Comparison of ENCODE assay signal across 11 cellular contexts in the genomic region with DNA sequence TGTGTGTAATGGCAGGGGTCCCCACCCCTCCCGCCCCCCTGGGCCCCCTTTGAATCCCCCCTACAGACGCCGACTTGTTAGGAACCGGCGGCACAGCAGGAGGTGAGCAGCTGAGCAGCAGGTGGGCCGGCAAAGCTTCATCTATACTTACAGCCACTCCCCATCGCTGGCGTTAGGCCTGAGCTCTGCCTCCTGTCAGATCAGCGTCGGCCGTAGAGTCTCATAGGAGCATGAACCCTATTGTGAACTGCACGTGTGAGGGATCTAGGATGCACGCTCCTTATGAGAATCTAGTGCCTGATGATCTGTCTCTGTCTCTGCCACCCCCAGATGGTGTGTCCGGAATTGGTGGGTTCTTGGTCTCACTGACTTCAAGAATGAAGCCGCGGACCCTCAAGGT. TPM values are rescaled to one million over a fixed set of nuclear protein-coding genes. Genes with fewer than 3 reads are reported as not detected.
DNase-seq lines count a peak whose midpoint lies in the region; ATAC-seq and TF ChIP-seq lines count a peak whose summit lies in the region.
"Had no signal": no experiment of that assay in that cellular context is flagged by ENCODE, and none has a peak within 500 bp of the region (broad histone marks: within the 10 kb centered on the region; RNA-seq: fewer than 3 reads in every experiment).

No MANE protein-coding gene starts in this region.

- no peaks in the 10 kb centered on the region for H3K36me3 Mint-ChIP-seq in activated CD4-positive, alpha-beta T cell treated with anti-CD3 and anti-CD28 coated beads, Interleukin-2, amount 10 ng/mL, durations not matched to agents 7 days and 5 days (ENCODE audit: low read depth)
- no peaks in the 10 kb centered on the region for H3K36me3 Mint-ChIP-seq in activated naive CD8-positive, alpha-beta T cell treated with anti-CD3 and anti-CD28 coated beads for 36 hours

- no peaks in the 10 kb centered on the region for H3K9me3 Mint-ChIP-seq in activated CD4-positive, alpha-beta T cell treated with anti-CD3 and anti-CD28 coated beads, Interleukin-2, amount 10 ng/mL, durations not matched to agents 7 days and 5 days
- peaks cover 1% of the 10 kb centered on the region for H3K9me3 Mint-ChIP-seq in activated naive CD8-positive, alpha-beta T cell treated with anti-CD3 and anti-CD28 coated beads for 36 hours

- CTCF ChIA-PET in activated CD4-positive, alpha-beta T cell treated with anti-CD3 and anti-CD28 coated beads, Interleukin-2, amount 10 ng/mL, durations not matched to agents 7 days and 5 days (lab: Charles Lee) = no interaction called here

- no peaks in the 10 kb centered on the region for H3K27me3 Mint-ChIP-seq in activated CD4-positive, alpha-beta T cell treated with anti-CD3 and anti-CD28 coated beads, Interleukin-2, amount 10 ng/mL, durations not matched to agents 7 days and 5 days
- H3K27me3 Mint-ChIP-seq in activated naive CD8-positive, alpha-beta T cell treated with anti-CD3 and anti-CD28 coated beads for 36 hours = no peaks in the 10 kb centered on the region

- POLR2A ChIA-PET in activated CD4-positive, alpha-beta T cell treated with anti-CD3 and anti-CD28 coated beads, Interleukin-2, amount 10 ng/mL, durations not matched to agents 7 days and 5 days (lab: Charles Lee) = no interaction called here

- no peak overlapping the region for H3K4me3 ChIP-seq in foreskin fibroblast (ENCODE audit: low read depth in 1 of 2, low read length in 2 of 2)

- H3K27ac Mint-ChIP-seq in activated CD4-positive, alpha-beta T cell treated with anti-CD3 and anti-CD28 coated beads, Interleukin-2, amount 10 ng/mL, durations not matched to agents 7 days and 5 days = peak overlapping the region; percentile 60
- no peak overlapping the region for H3K27ac Mint-ChIP-seq in activated naive CD8-positive, alpha-beta T cell treated with anti-CD3 and anti-CD28 coated beads for 36 hours

- no peak for TF ChIP-seq CTCF in foreskin fibroblast (IDR thresholded peaks at IDR 0.05; ENCODE audit: low read depth, low read length)

- ATAC-seq in stimulated activated naive CD8-positive, alpha-beta T cell treated with anti-CD3 and anti-CD28 coated beads, Interleukin-15, Interleukin-2, amounts not matched to agents 100 U/mL and 50 U/mL, for 24 hours = peak; percentile 55
- ATAC-seq in GM21381 (IDR thresholded peaks at IDR 0.05; ENCODE audit: unreplicated experiment) = no peak
- ATAC-seq in HG02798 (IDR thresholded peaks at IDR 0.05; ENCODE audit: poor library complexity, unreplicated experiment) = no peak

- DNase-seq in activated CD4-positive, alpha-beta T cell treated with anti-CD3 and anti-CD28 coated beads, Interleukin-2, amount 10 ng/mL, durations not matched to agents 7 days and 5 days = no peak
- no peak for DNase-seq in activated CD4-positive, alpha-beta T cell treated with anti-CD3 and anti-CD28 coated beads for 4 hours
- DNase-seq in NCI-H69 (lab: John Stamatoyannopoulos, UW) (peak; percentile 89), foreskin fibroblast (no peak)
- no peak for DNase-seq in activated naive CD8-positive, alpha-beta T cell treated with anti-CD3 and anti-CD28 coated beads for 36 hours
- no peak for DNase-seq in stimulated activated naive CD8-positive, alpha-beta T cell treated with anti-CD3 and anti-CD28 coated beads, Interleukin-15, Interleukin-2, amounts not matched to agents 100 U/mL and 50 U/mL, for 24 hours
- DNase-seq: C1 segment of cervical spinal cord, SIG-M5, substantia nigra had no signal

- no peaks in the 10 kb centered on the region for H3K4me1 Mint-ChIP-seq in activated CD4-positive, alpha-beta T cell treated with anti-CD3 and anti-CD28 coated beads, Interleukin-2, amount 10 ng/mL, durations not matched to agents 7 days and 5 days
- H3K4me1 Mint-ChIP-seq in activated naive CD8-positive, alpha-beta T cell treated with anti-CD3 and anti-CD28 coated beads for 36 hours = no peaks in the 10 kb centered on the region

- H3K4me3 Mint-ChIP-seq in activated CD4-positive, alpha-beta T cell treated with anti-CD3 and anti-CD28 coated beads, Interleukin-2, amount 10 ng/mL, durations not matched to agents 7 days and 5 days = peak overlapping the region; percentile 57
- H3K4me3 Mint-ChIP-seq in activated naive CD8-positive, alpha-beta T cell treated with anti-CD3 and anti-CD28 coated beads for 36 hours = peak overlapping the region; percentile 60

RNA-seq across cellular contexts. Expression of gene VPS26C, which starts 14.9 kb away (rescaled TPM):
- 10 to 100 TPM; 80.1 to 85.6 TPM for total RNA-seq in activated CD4-positive, alpha-beta T cell treated with anti-CD3 and anti-CD28 coated beads, Interleukin-2, amount 10 ng/mL, durations not matched to agents 7 days and 5 days
- 10 to 100 TPM; 60.7 to 62.6 TPM for total RNA-seq in activated naive CD8-positive, alpha-beta T cell treated with anti-CD3 and anti-CD28 coated beads for 36 hours
